ENCODE assay signal across 10 cellular contexts in the genomic region with DNA sequence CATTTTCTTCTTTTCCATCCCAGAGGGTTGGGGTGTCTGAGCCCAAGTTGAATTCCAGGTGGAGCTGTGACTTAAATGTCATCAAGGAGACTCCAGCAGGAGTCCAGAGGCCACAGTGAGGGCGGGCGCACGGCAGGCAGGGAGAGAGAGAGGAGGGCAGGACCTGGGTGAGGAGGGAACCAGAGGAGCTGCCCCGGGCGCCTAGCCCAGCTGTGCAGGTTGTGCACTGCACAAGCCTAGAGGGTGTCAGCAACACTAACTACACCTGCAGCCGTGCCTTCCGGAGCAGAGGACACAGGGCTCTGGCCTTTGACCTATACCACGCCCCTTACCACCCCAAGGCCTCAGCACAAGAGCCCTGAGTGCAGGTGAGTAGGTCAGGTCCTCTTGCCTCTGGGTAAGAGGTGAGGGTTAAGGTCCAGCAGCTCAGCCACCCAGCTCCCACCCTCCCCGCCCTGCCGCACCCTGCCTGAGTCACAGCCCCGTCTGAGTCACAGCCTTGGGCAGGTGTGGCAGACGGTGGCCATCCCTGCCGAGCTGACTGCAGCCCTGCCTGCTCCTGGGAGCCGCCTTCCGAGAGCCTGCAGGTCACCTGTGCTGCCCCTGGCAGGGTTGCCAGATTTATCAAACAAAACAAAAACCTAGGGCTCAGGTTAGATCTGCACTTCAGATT. TPM values are rescaled to one million over a fixed set of nuclear protein-coding genes. Genes with fewer than 3 reads are reported as not detected.
DNase-seq lines count a peak whose midpoint lies in the region; ATAC-seq and TF ChIP-seq lines count a peak whose summit lies in the region.
"Had no signal": no experiment of that assay in that cellular context is flagged by ENCODE, and none has a peak within 500 bp of the region (broad histone marks: within the 10 kb centered on the region; RNA-seq: fewer than 3 reads in every experiment).

No MANE protein-coding gene starts in this region.

- CTCF ChIA-PET in Panc1 (lab: Charles Lee): interaction anchor here (0.7 kb wide), 1 partner anchor 26 kb away, joined by 3 read pairs; no protein-coding TSS in a partner anchor

- H3K9me3 ChIP-seq in Panc1 (ENCODE audit: control insufficient read depth, insufficient read depth, low read depth, low read length): no peaks in the 10 kb centered on the region
- H3K9me3 ChIP-seq: BLaER1 had no signal

- no peaks in the 10 kb centered on the region for H3K4me1 Mint-ChIP-seq in activated CD4-positive, alpha-beta T cell treated with anti-CD3 and anti-CD28 coated beads, Interleukin-2, amount 10 ng/mL, durations not matched to agents 24 days and 14 days
- H3K4me1 Mint-ChIP-seq in stimulated activated naive B cell treated with anti-CD40 and anti-IgM and Interleukin-4, amounts not matched to agents 10 μg/mL and 1 μg/mL and 100 μg/mL, for 72 hours: peaks cover 17 to 23% of the 10 kb centered on the region in 2 donors
- H3K4me1 Mint-ChIP-seq in natural killer cell treated with Interleukin-12 subunit alpha and Interleukin-12 subunit beta and Interleukin-15 and Interleukin-18, amount 100 ng/mL, for 72 hours (ENCODE audit: low read depth in 2 of 2): peaks cover 2 to 6% of the 10 kb centered on the region in 2 donors

- ATAC-seq in Panc1 (peak; percentile 76), HG03159 (IDR thresholded peaks at IDR 0.05; ENCODE audit: unreplicated experiment) (no peak)
- peak; percentile 54 to 58 for ATAC-seq in stimulated activated naive B cell treated with anti-CD40 and anti-IgM and Interleukin-4, amounts not matched to agents 10 μg/mL and 1 μg/mL and 100 μg/mL, for 72 hours (replicated peaks)
- no peak for ATAC-seq in natural killer cell treated with Interleukin-12 subunit alpha and Interleukin-12 subunit beta and Interleukin-15 and Interleukin-18, amount 100 ng/mL, for 72 hours

- no TSS peak for BruUV-seq in Panc1 (replicated peaks; lab: Mats Ljungman, UMichigan)

- POLR2A ChIA-PET in Panc1 (lab: Charles Lee): interaction anchor here (0.7 kb wide), 1 partner anchor 277 kb away, joined by 4 read pairs; no protein-coding TSS in a partner anchor

- intact Hi-C loops in activated CD4-positive, alpha-beta T cell treated with anti-CD3 and anti-CD28 coated beads, Interleukin-2, amount 10 ng/mL, durations not matched to agents 24 days and 14 days (cut with micrococcal nuclease): no loop called here
- intact Hi-C loops in Panc1 (cut with micrococcal nuclease; ENCODE audit: unreplicated experiment): no loop called here

- peaks cover 8% of the 10 kb centered on the region for H3K27me3 Mint-ChIP-seq in activated CD4-positive, alpha-beta T cell treated with anti-CD3 and anti-CD28 coated beads, Interleukin-2, amount 10 ng/mL, durations not matched to agents 24 days and 14 days
- H3K27me3 Mint-ChIP-seq in stimulated activated naive B cell treated with anti-CD40 and anti-IgM and Interleukin-4, amounts not matched to agents 10 μg/mL and 1 μg/mL and 100 μg/mL, for 72 hours: peaks cover 7 to 13% of the 10 kb centered on the region in 2 donors
- H3K27me3 Mint-ChIP-seq in natural killer cell treated with Interleukin-12 subunit alpha and Interleukin-12 subunit beta and Interleukin-15 and Interleukin-18, amount 100 ng/mL, for 72 hours: peaks cover 7 to 9% of the 10 kb centered on the region in 2 donors

- H3K27ac Mint-ChIP-seq in activated CD4-positive, alpha-beta T cell treated with anti-CD3 and anti-CD28 coated beads, Interleukin-2, amount 10 ng/mL, durations not matched to agents 24 days and 14 days: no peak overlapping the region
- H3K27ac Mint-ChIP-seq in stimulated activated naive B cell treated with anti-CD40 and anti-IgM and Interleukin-4, amounts not matched to agents 10 μg/mL and 1 μg/mL and 100 μg/mL, for 72 hours: peak overlapping the region; percentile 2
- H3K27ac Mint-ChIP-seq in natural killer cell treated with Interleukin-12 subunit alpha and Interleukin-12 subunit beta and Interleukin-15 and Interleukin-18, amount 100 ng/mL, for 72 hours: no peak overlapping the region
- H3K27ac Mint-ChIP-seq: activated naive CD4-positive, alpha-beta T cell treated with anti-CD3 and anti-CD28 coated beads for 36 hours had no signal

- H3K9me3 Mint-ChIP-seq in activated CD4-positive, alpha-beta T cell treated with anti-CD3 and anti-CD28 coated beads, Interleukin-2, amount 10 ng/mL, durations not matched to agents 24 days and 14 days: no peaks in the 10 kb centered on the region
- H3K9me3 Mint-ChIP-seq in stimulated activated naive B cell treated with anti-CD40 and anti-IgM and Interleukin-4, amounts not matched to agents 10 μg/mL and 1 μg/mL and 100 μg/mL, for 72 hours: no peaks in the 10 kb centered on the region
- H3K9me3 Mint-ChIP-seq in natural killer cell treated with Interleukin-12 subunit alpha and Interleukin-12 subunit beta and Interleukin-15 and Interleukin-18, amount 100 ng/mL, for 72 hours: no peaks in the 10 kb centered on the region
- H3K9me3 Mint-ChIP-seq: activated naive CD4-positive, alpha-beta T cell treated with anti-CD3 and anti-CD28 coated beads for 36 hours had no signal

- H3K36me3 ChIP-seq in Panc1 (ENCODE audit: control insufficient read depth, insufficient read depth, low read length): no peaks in the 10 kb centered on the region
- H3K36me3 ChIP-seq: BLaER1 had no signal

- no peaks in the 10 kb centered on the region for H3K36me3 Mint-ChIP-seq in activated CD4-positive, alpha-beta T cell treated with anti-CD3 and anti-CD28 coated beads, Interleukin-2, amount 10 ng/mL, durations not matched to agents 24 days and 14 days (ENCODE audit: low read depth)
- no peaks in the 10 kb centered on the region for H3K36me3 Mint-ChIP-seq in stimulated activated naive B cell treated with anti-CD40 and anti-IgM and Interleukin-4, amounts not matched to agents 10 μg/mL and 1 μg/mL and 100 μg/mL, for 72 hours
- no peaks in the 10 kb centered on the region for H3K36me3 Mint-ChIP-seq in natural killer cell treated with Interleukin-12 subunit alpha and Interleukin-12 subunit beta and Interleukin-15 and Interleukin-18, amount 100 ng/mL, for 72 hours

- no peak for TF ChIP-seq CTCF in Panc1 (IDR thresholded peaks at IDR 0.05)
- TF ChIP-seq CTCF in fibroblast of villous mesenchyme (IDR thresholded peaks at IDR 0.05; ENCODE audit: insufficient read depth, low read depth, low read length): no peak

- peak; percentile 28 for DNase-seq in activated CD4-positive, alpha-beta T cell treated with anti-CD3 and anti-CD28 coated beads for 48 hours
- no peak for DNase-seq in activated CD4-positive, alpha-beta T cell treated with anti-CD3 and anti-CD28 coated beads, Interleukin-2, amount 10 ng/mL, durations not matched to agents 24 days and 14 days
- peak; percentile 33 for DNase-seq in Panc1 (ENCODE audit: low read depth, low spot score)
- DNase-seq in fibroblast of villous mesenchyme (ENCODE audit: low read depth): peak; percentile 20
- DNase-seq in stimulated activated naive B cell treated with anti-CD40 and anti-IgM and Interleukin-4, amounts not matched to agents 10 μg/mL and 1 μg/mL and 100 μg/mL, for 72 hours: no peak
- DNase-seq in natural killer cell treated with Interleukin-12 subunit alpha and Interleukin-12 subunit beta and Interleukin-15 and Interleukin-18, amount 100 ng/mL, for 72 hours (ENCODE audit: low spot score): no peak
- DNase-seq in NCI-H187 treated with DMSO at 0.1 percent for 48 hours (lab: John Stamatoyannopoulos, UW): no peak

- H3K4me3 ChIP-seq in Panc1 (ENCODE audit: low read depth in 2 of 2, low read length in 2 of 2): peak overlapping the region in 1 of 2 experiments; percentile 45; a peak in 1 of 4 replicates
- H3K4me3 ChIP-seq in fibroblast of villous mesenchyme (ENCODE audit: low read depth, low read length): no peak overlapping the region
- H3K4me3 ChIP-seq: BLaER1 had no signal

- H3K27me3 ChIP-seq in Panc1 (ENCODE audit: control insufficient read depth, insufficient read depth, low read length): no peaks in the 10 kb centered on the region
- H3K27me3 ChIP-seq: BLaER1 had no signal

- peak overlapping the region; percentile 66 for H3K27ac ChIP-seq in Panc1 (ENCODE audit: low read length)
- H3K27ac ChIP-seq: BLaER1 had no signal

- H3K4me3 Mint-ChIP-seq in activated CD4-positive, alpha-beta T cell treated with anti-CD3 and anti-CD28 coated beads, Interleukin-2, amount 10 ng/mL, durations not matched to agents 24 days and 14 days: no peak overlapping the region
- H3K4me3 Mint-ChIP-seq in stimulated activated naive B cell treated with anti-CD40 and anti-IgM and Interleukin-4, amounts not matched to agents 10 μg/mL and 1 μg/mL and 100 μg/mL, for 72 hours: no peak overlapping the region
- H3K4me3 Mint-ChIP-seq in natural killer cell treated with Interleukin-12 subunit alpha and Interleukin-12 subunit beta and Interleukin-15 and Interleukin-18, amount 100 ng/mL, for 72 hours: no peak overlapping the region
- H3K4me3 Mint-ChIP-seq: activated naive CD4-positive, alpha-beta T cell treated with anti-CD3 and anti-CD28 coated beads for 36 hours had no signal

- in situ Hi-C loops in Panc1 (cut with HindIII; ENCODE audit: low pct_unique_long_range_greater_than_20kb, low sequenced_read_pairs): no loop called here

- peaks cover 44% of the 10 kb centered on the region for H3K4me1 ChIP-seq in Panc1 (ENCODE audit: control insufficient read depth, insufficient read depth, low read length)

RNA-seq across cellular contexts. Expression of gene AGPAT2, which starts 6.4 kb away (rescaled TPM):
- 25.6 and 25.9 TPM in 2 replicates for total RNA-seq in activated CD4-positive, alpha-beta T cell treated with anti-CD3 and anti-CD28 coated beads, Interleukin-2, amount 10 ng/mL, durations not matched to agents 24 days and 14 days
- total RNA-seq in Panc1 (2021; ENCODE audit: unreplicated experiment) (77.9 TPM), fibroblast of villous mesenchyme (31.5 and 34.5 TPM in 2 replicates)
- polyA plus RNA-seq in Panc1 (2012; ENCODE audit: insufficient read length): 118 TPM
- 1 to 10 TPM; 6.1 to 8.9 TPM for total RNA-seq in natural killer cell treated with Interleukin-12 subunit alpha and Interleukin-12 subunit beta and Interleukin-15 and Interleukin-18, amount 100 ng/mL, for 72 hours

RNA-seq across cellular contexts. Expression of gene DIPK1B, which starts 18.7 kb away (rescaled TPM):
- total RNA-seq in activated CD4-positive, alpha-beta T cell treated with anti-CD3 and anti-CD28 coated beads, Interleukin-2, amount 10 ng/mL, durations not matched to agents 24 days and 14 days: 1.1 and 1.5 TPM in 2 replicates
- total RNA-seq in Panc1 (2021; ENCODE audit: unreplicated experiment): 10.6 TPM
- 26.9 TPM for polyA plus RNA-seq in Panc1 (2012; ENCODE audit: insufficient read length)
- under 0.01 and 0.43 TPM in 2 replicates for total RNA-seq in fibroblast of villous mesenchyme
- not detected for total RNA-seq in natural killer cell treated with Interleukin-12 subunit alpha and Interleukin-12 subunit beta and Interleukin-15 and Interleukin-18, amount 100 ng/mL, for 72 hours

RNA-seq across cellular contexts. Expression of gene EGFL7, which starts 30.9 kb away (rescaled TPM):
- 3.2 and 3.5 TPM in 2 replicates for total RNA-seq in activated CD4-positive, alpha-beta T cell treated with anti-CD3 and anti-CD28 coated beads, Interleukin-2, amount 10 ng/mL, durations not matched to agents 24 days and 14 days
- 42.3 TPM for total RNA-seq in Panc1 (2021; ENCODE audit: unreplicated experiment)
- polyA plus RNA-seq in Panc1 (2012; ENCODE audit: insufficient read length): 81.9 TPM
- 7.7 and 9.9 TPM in 2 replicates for total RNA-seq in fibroblast of villous mesenchyme
- total RNA-seq in natural killer cell treated with Interleukin-12 subunit alpha and Interleukin-12 subunit beta and Interleukin-15 and Interleukin-18, amount 100 ng/mL, for 72 hours: under 1 TPM; 0.36 to 0.52 TPM

RNA-seq across cellular contexts. Expression of gene LCN10, which starts 49.1 kb away (rescaled TPM):
- 1.1 and 1.7 TPM in 2 replicates for total RNA-seq in activated CD4-positive, alpha-beta T cell treated with anti-CD3 and anti-CD28 coated beads, Interleukin-2, amount 10 ng/mL, durations not matched to agents 24 days and 14 days
- total RNA-seq in Panc1 (2021; ENCODE audit: unreplicated experiment) (not detected), fibroblast of villous mesenchyme (under 0.01 TPM in 1 of 2 replicates, not detected in the other)
- not detected for polyA plus RNA-seq in Panc1 (2012; ENCODE audit: insufficient read length)
- total RNA-seq in natural killer cell treated with Interleukin-12 subunit alpha and Interleukin-12 subunit beta and Interleukin-15 and Interleukin-18, amount 100 ng/mL, for 72 hours: under 1 TPM; 0.21 to 0.45 TPM

RNA-seq across cellular contexts. Expression of gene LCN6, which starts 54.7 kb away (rescaled TPM):
- total RNA-seq in activated CD4-positive, alpha-beta T cell treated with anti-CD3 and anti-CD28 coated beads, Interleukin-2, amount 10 ng/mL, durations not matched to agents 24 days and 14 days: not detected in 2 replicates
- total RNA-seq in Panc1 (2021; ENCODE audit: unreplicated experiment): not detected
- polyA plus RNA-seq in Panc1 (2012; ENCODE audit: insufficient read length): not detected
- not detected in 2 replicates for total RNA-seq in fibroblast of villous mesenchyme
- total RNA-seq in natural killer cell treated with Interleukin-12 subunit alpha and Interleukin-12 subunit beta and Interleukin-15 and Interleukin-18, amount 100 ng/mL, for 72 hours: not detected
- total RNA-seq: activated naive CD4-positive, alpha-beta T cell treated with anti-CD3 and anti-CD28 coated beads for 36 hours had no signal

Comparison
In these comparisons a context has a peak if more than half of its experiments do, and no peak if none do; other contexts are left out.
1. DNase-seq: peak in activated CD4-positive, alpha-beta T cell treated with anti-CD3 and anti-CD28 coated beads for 48 hours (single experiment), Panc1 (single experiment) and fibroblast of villous mesenchyme (single experiment); none in activated CD4-positive, alpha-beta T cell treated with anti-CD3 and anti-CD28 coated beads, Interleukin-2, amount 10 ng/mL, durations not matched to agents 24 days and 14 days (single experiment), stimulated activated naive B cell treated with anti-CD40 and anti-IgM and Interleukin-4, amounts not matched to agents 10 μg/mL and 1 μg/mL and 100 μg/mL, for 72 hours (single experiment), natural killer cell treated with Interleukin-12 subunit alpha and Interleukin-12 subunit beta and Interleukin-15 and Interleukin-18, amount 100 ng/mL, for 72 hours (single experiment) and NCI-H187 treated with DMSO at 0.1 percent for 48 hours (single experiment).
2. ATAC-seq: peak in Panc1 (single experiment) and stimulated activated naive B cell treated with anti-CD40 and anti-IgM and Interleukin-4, amounts not matched to agents 10 μg/mL and 1 μg/mL and 100 μg/mL, for 72 hours (2 of 2); none in natural killer cell treated with Interleukin-12 subunit alpha and Interleukin-12 subunit beta and Interleukin-15 and Interleukin-18, amount 100 ng/mL, for 72 hours (0 of 2) and HG03159 (single experiment).